In genomic region chr1:24779689-24780464, GRCh38 we compare ENCODE assay signal across 16 cellular contexts. TPM values are rescaled to one million over a fixed set of nuclear protein-coding genes. Genes with fewer than 3 reads are reported as not detected.
DNase-seq lines count a peak whose midpoint lies in the region; ATAC-seq and TF ChIP-seq lines count a peak whose summit lies in the region.
"Had no signal": no experiment of that assay in that cellular context is flagged by ENCODE, and none has a peak within 500 bp of the region (broad histone marks: within the 10 kb centered on the region; RNA-seq: fewer than 3 reads in every experiment).

No MANE protein-coding gene starts in this region.

- H3K9me3 Mint-ChIP-seq in naive B cell, result no peaks in the 10 kb centered on the region
- H3K9me3 Mint-ChIP-seq: neural crest cell had no signal

- peaks cover 56% of the 10 kb centered on the region for H3K79me2 ChIP-seq in PC-3 (ENCODE audit: low read length)

- TF ChIP-seq CTCF in PC-3 (conservative IDR thresholded peaks at IDR 0.05; ENCODE audit: low read depth, low read length) (0 out of 2 replicates have a peak, but pooled peaks have one; percentile 26), epithelial cell of proximal tubule (conservative IDR thresholded peaks at IDR 0.05; ENCODE audit: low read depth, low read length) (peak; percentile 45)

- no peaks in the 10 kb centered on the region for H3K27me3 ChIP-seq in PC-3 (ENCODE audit: low read length)
- H3K27me3 ChIP-seq: right atrium auricular region had no signal

- BruUV-seq in PC-3 (replicated peaks; lab: Mats Ljungman, UMichigan), result no TSS peak

- H3K36me3 Mint-ChIP-seq in naive B cell, result no peaks in the 10 kb centered on the region

- H3F3A ChIP-seq in PC-3 (ENCODE audit: low read length, unreplicated experiment), result no peaks in the 10 kb centered on the region

- H3K4me3 Mint-ChIP-seq in naive B cell, result no peak overlapping the region
- H3K4me3 Mint-ChIP-seq: activated CD8-positive, alpha-beta T cell treated with anti-CD3 and anti-CD28 coated beads, Interleukin-2, amount 10 ng/mL, durations not matched to agents 7 days and 5 days; neural crest cell had no signal

- no peak overlapping the region for H2AFZ ChIP-seq in PC-3 (ENCODE audit: low read length)

- no peaks in the 10 kb centered on the region for H3K4me1 ChIP-seq in PC-3 (ENCODE audit: insufficient read depth, low read length)

- peak; percentile 6 for DNase-seq in GDM1 (lab: John Stamatoyannopoulos, UW)
- DNase-seq in PC-3, result no peak
- no peak for DNase-seq in epithelial cell of proximal tubule (ENCODE audit: low read depth)
- no peak for DNase-seq in naive B cell
- DNase-seq in activated CD4-positive, CD25-positive, alpha-beta regulatory T cell treated with anti-CD3 and anti-CD28 coated beads, Interleukin-2, amount 50 U/mL, for 72 hours, result no peak
- DNase-seq in LoVo (ENCODE audit: low spot score), result no peak
- DNase-seq in NCI-H345 treated with DMSO at 0.1 percent for 48 hours (lab: John Stamatoyannopoulos, UW; ENCODE audit: unreplicated experiment), result no peak
- no peak for DNase-seq in central memory CD4-positive, alpha-beta T cell
- DNase-seq: activated CD8-positive, alpha-beta T cell treated with anti-CD3 and anti-CD28 coated beads, Interleukin-2, amount 10 ng/mL, durations not matched to agents 7 days and 5 days; COR-L47; mesendoderm; NCI-H1048; NCI-H526 had no signal

- H3K9ac ChIP-seq in PC-3 (ENCODE audit: low read length), result no peak overlapping the region

- POLR2A ChIA-PET in PC-3 (lab: Charles Lee; ENCODE audit: unreplicated experiment), result no interaction called here

- H3K27ac ChIP-seq in PC-3 (ENCODE audit: low read length), result no peak overlapping the region
- H3K27ac ChIP-seq: right atrium auricular region had no signal

- H3K27ac Mint-ChIP-seq in naive B cell, result peak overlapping the region in 5 of 6 donors; percentile 9 to 37 (median 28)
- H3K27ac Mint-ChIP-seq: activated CD8-positive, alpha-beta T cell treated with anti-CD3 and anti-CD28 coated beads, Interleukin-2, amount 10 ng/mL, durations not matched to agents 7 days and 5 days had no signal

- no peaks in the 10 kb centered on the region for H3K27me3 Mint-ChIP-seq in naive B cell

- H3K9me2 ChIP-seq in PC-3 (replicated peaks; ENCODE audit: low read length), result no peaks in the 10 kb centered on the region

- H3K4me1 Mint-ChIP-seq in naive B cell, result peaks cover 35 to 81% (median 49%) of the 10 kb centered on the region in 3 donors

- H3K36me3 ChIP-seq in PC-3 (ENCODE audit: low read depth, low read length), result no peaks in the 10 kb centered on the region
- H3K36me3 ChIP-seq: HAP-1, right atrium auricular region had no signal

- no peak overlapping the region for H3K4me3 ChIP-seq in PC-3 (ENCODE audit: low read length)
- H3K4me3 ChIP-seq in epithelial cell of proximal tubule (ENCODE audit: low read depth, low read length), result no peak overlapping the region
- H3K4me3 ChIP-seq: HAP-1, right atrium auricular region had no signal

- intact Hi-C loops in PC-3 (cut with micrococcal nuclease), result loop anchor here (10.0 kb wide), 1 partner anchor 45 kb away; no protein-coding TSS in a partner anchor

- no peak overlapping the region for H3K4me2 ChIP-seq in PC-3 (ENCODE audit: low read length)

- no peaks in the 10 kb centered on the region for H3K9me3 ChIP-seq in PC-3 (ENCODE audit: low read length)
- H3K9me3 ChIP-seq: HAP-1, right atrium auricular region had no signal

- CTCF ChIA-PET in PC-3 (lab: Charles Lee), result interaction anchor here (0.5 to 0.6 kb wide), 2 partner anchors 50 to 52 kb away, joined by 3 read pairs; no protein-coding TSS in a partner anchor

- H4K20me1 ChIP-seq in PC-3 (ENCODE audit: low read length), result no peaks in the 10 kb centered on the region

- ATAC-seq in PC-3 (no peak), naive B cell (ENCODE audit: low read depth in 2 of 2) (no peak)
- ATAC-seq: activated CD8-positive, alpha-beta T cell treated with anti-CD3 and anti-CD28 coated beads, Interleukin-2, amount 10 ng/mL, durations not matched to agents 7 days and 5 days had no signal

RNA-seq across cellular contexts. Expression of gene CLIC4, which starts 34.6 kb away (rescaled TPM):
- total RNA-seq in PC-3 (2014; rRNA removed) (51.4 and 57.6 TPM in 2 replicates), epithelial cell of proximal tubule (143 and 148 TPM in 2 replicates)
- 100 to 1,000 TPM in 1 of 6 donors, 10 to 100 TPM in 5; 76.7 to 108 (median 92.1) TPM for polyA plus RNA-seq in naive B cell (ENCODE audit: low read depth in 6 of 6)
